Comparison of ENCODE assay signal across 8 cellular contexts in the genomic region with DNA sequence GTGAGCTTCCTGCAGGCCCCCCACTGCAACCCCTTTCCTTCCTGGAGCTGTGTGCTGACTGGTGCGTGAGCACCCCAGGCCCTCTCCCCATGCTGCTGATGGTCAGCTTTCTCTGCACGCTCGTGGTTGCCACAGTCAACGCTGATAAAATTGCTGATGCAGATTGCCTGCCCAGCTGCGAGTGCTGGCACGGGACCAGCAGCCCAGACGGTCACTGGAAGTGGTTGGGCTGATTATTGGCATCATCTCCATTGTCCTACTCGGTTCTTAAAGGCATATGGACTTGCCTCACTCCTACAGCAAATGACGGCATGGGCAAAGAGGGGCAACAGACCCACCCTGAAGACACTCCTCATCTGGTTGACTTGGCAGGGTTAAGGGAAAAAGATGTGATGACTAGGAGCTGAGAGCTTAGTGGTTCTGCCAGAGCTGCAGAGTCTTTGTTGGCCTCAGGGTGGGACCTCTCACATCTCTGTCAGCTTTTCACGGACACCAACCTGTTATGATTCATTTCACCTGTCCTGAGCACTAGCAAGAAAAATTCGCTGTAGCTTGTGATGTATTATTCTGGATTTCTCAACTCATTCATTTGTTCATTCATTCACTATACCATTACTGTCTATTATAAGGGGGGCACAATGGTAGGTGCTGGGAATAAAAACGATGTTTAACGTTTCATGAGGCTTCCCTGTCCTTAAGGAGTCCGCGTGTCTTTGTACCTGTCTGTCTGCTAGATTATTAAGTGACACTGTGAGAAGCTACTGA. TPM values are rescaled to one million over a fixed set of nuclear protein-coding genes. Genes with fewer than 3 reads are reported as not detected.
DNase-seq lines count a peak whose midpoint lies in the region; ATAC-seq, FAIRE-seq and TF ChIP-seq lines count a peak whose summit lies in the region.

No MANE protein-coding gene starts in this region.

- no TSS peak for BruUV-seq in K562 (replicated peaks; lab: Mats Ljungman, UMichigan)

- DNase-seq in DMS 273 treated with DMSO at 0.1 percent for 48 hours (lab: John Stamatoyannopoulos, UW) (peak; percentile 76), NCI-H2029 (lab: John Stamatoyannopoulos, UW) (peak; percentile 61), K562 (ENCODE audit: extremely low read depth in 1 of 4, low spot score in 3 of 4) (no peak), kidney (peak; percentile 93), substantia nigra (lab: John Stamatoyannopoulos, UW) (peak in 46 of 49 donors; percentile 6 to 80 (median 56)), T-cell (no peak)

- no peaks in the 10 kb centered on the region for H3K9me3 Mint-ChIP-seq in T-cell

- H2AFZ ChIP-seq in K562 (ENCODE audit: low read depth, low read length): no peak overlapping the region

- no peak overlapping the region for H3K4me3 ChIP-seq in K562
- H3K4me3 ChIP-seq in kidney (ENCODE audit: low read length in 2 of 2): no peak overlapping the region

- H3K9ac ChIP-seq in K562 (ENCODE audit: insufficient read depth in 1 of 2, low read depth in 2 of 2, low read length in 2 of 2): peak overlapping the region in 1 of 2 experiments; percentile 79; a peak in 1 of 4 replicates
- H3K9ac ChIP-seq in kidney (ENCODE audit: low read length in 2 of 2): peak overlapping the region in 1 of 2 donors; percentile 30

- H3K27ac ChIP-seq in K562 (ENCODE audit: extremely low read depth, low read depth, low read length): peak overlapping the region; percentile 36; the same call in 1 of the 3 replicates
- H3K27ac ChIP-seq in kidney (ENCODE audit: low read depth in 2 of 2, low read length in 2 of 2): peak overlapping the region; percentile 81 to 82
- no peak overlapping the region for H3K27ac ChIP-seq in substantia nigra (ENCODE audit: low read depth, low read length, poor library complexity, severe bottlenecking)

- H3K27me3 ChIP-seq in K562 (ENCODE audit: control insufficient read depth in 2 of 2, insufficient read depth in 2 of 2, low read length in 2 of 2): no peaks in the 10 kb centered on the region

- POLR2A ChIA-PET in K562 (lab: Yijun Ruan, JAX) (interaction anchor here (0.7 to 1.2 kb wide), 5 partner anchors 10 to 145 kb away, joined by 3 to 4 read pairs (median 3); no protein-coding TSS in a partner anchor), T-cell (lab: Charles Lee) (no interaction called here)

- WGBS in K562 (ENCODE audit: insufficient coverage, low coverage, missing lambda C conversion rate): 24% methylated on average over 15 of the region's 15 CpGs

- H3K9me3 ChIP-seq in K562 (replicated peaks; ENCODE audit: control insufficient read depth, insufficient read depth, low read depth, low read length): no peaks in the 10 kb centered on the region
- no peaks in the 10 kb centered on the region for H3K9me3 ChIP-seq in kidney (ENCODE audit: control insufficient read depth in 1 of 2, low read length in 2 of 2)

- no peak overlapping the region for H3K27ac Mint-ChIP-seq in T-cell

- in situ Hi-C loops in K562 (cut with MboI): no loop called here

- no peak for TF ChIP-seq POLR2A in K562 (conservative IDR thresholded peaks at IDR 0.05)

- H3K36me3 ChIP-seq in K562 (ENCODE audit: control insufficient read depth, insufficient read depth, low read length): peaks cover 35% of the 10 kb centered on the region
- H3K36me3 ChIP-seq in kidney (ENCODE audit: control insufficient read depth in 1 of 2, insufficient read depth in 2 of 2, low read length in 2 of 2): peaks cover 30 to 83% of the 10 kb centered on the region in 2 donors

- H3K4me1 Mint-ChIP-seq in T-cell: peaks cover 21 to 34% (median 27%) of the 10 kb centered on the region in 3 donors

- TF ChIP-seq CTCF in K562 (IDR thresholded peaks at IDR 0.05 in 2 of 3, conservative IDR thresholded peaks at IDR 0.05 in 1 of 3; ENCODE audit: insufficient read depth in 2 of 3, low read depth in 1 of 3, low read length in 3 of 3) (no peak), kidney (IDR thresholded peaks at IDR 0.05; ENCODE audit: borderline replicate concordance, extremely low read depth, insufficient read depth) (no peak)

- ATAC-seq in K562: no peak; the same call in 2 of the 3 replicates
- no peak for ATAC-seq in GM21367 (IDR thresholded peaks at IDR 0.05; ENCODE audit: unreplicated experiment)
- no peak for ATAC-seq in HG03565 (IDR thresholded peaks at IDR 0.05; ENCODE audit: unreplicated experiment)
- ATAC-seq in T-cell (replicated peaks in 1 of 4): no peak

- H3K4me3 Mint-ChIP-seq in T-cell: no peak overlapping the region

- peaks cover 7% of the 10 kb centered on the region; the same call in 1 of the 2 replicates for H4K20me1 ChIP-seq in K562 (replicated peaks; ENCODE audit: control insufficient read depth, insufficient read depth, low read length)

- H3K27me3 Mint-ChIP-seq in T-cell: no peaks in the 10 kb centered on the region

- H3K4me2 ChIP-seq in K562 (ENCODE audit: insufficient read depth, low read length): peak overlapping the region; percentile 34

- intact Hi-C loops in K562 (cut with micrococcal nuclease): no loop called here
- intact Hi-C loops in kidney (cut with DNase I): no loop called here

- H3K9me1 ChIP-seq in K562 (ENCODE audit: control insufficient read depth, insufficient read depth, low read length): peaks cover 6% of the 10 kb centered on the region

- peaks cover 20% of the 10 kb centered on the region for H3K79me2 ChIP-seq in K562 (ENCODE audit: control insufficient read depth, insufficient read depth, low read length)

- FAIRE-seq in K562 (lab: Jason Lieb, UNC): no peak
- no peak for FAIRE-seq in kidney (lab: Jason Lieb, UNC)

- TF ChIP-seq EP300 in K562 (IDR thresholded peaks at IDR 0.05; ENCODE audit: low read length): no peak

- no peaks in the 10 kb centered on the region for H3K36me3 Mint-ChIP-seq in T-cell

- H3K4me1 ChIP-seq in K562 (replicated peaks in 1 of 2; ENCODE audit: control insufficient read depth in 2 of 2, insufficient read depth in 2 of 2, low read length in 2 of 2) (peaks cover 24 to 38% of the 10 kb centered on the region in 2 experiments), kidney (ENCODE audit: control insufficient read depth in 1 of 2, insufficient read depth in 1 of 2, low read depth in 1 of 2, low read length in 2 of 2) (peaks cover 36 to 45% of the 10 kb centered on the region in 2 donors)

- TF ChIP-seq RAD21 in K562 (CRISPR knock-in tag; conservative IDR thresholded peaks at IDR 0.05 in 1 of 2, IDR thresholded peaks at IDR 0.05 in 1 of 2): no peak

- CTCF ChIA-PET in K562 (lab: Yijun Ruan, JAX; ENCODE audit: low intra/inter-chr PET ratio) (no interaction called here), T-cell (lab: Charles Lee) (interaction anchor here in 1 of 2 donors (1.4 kb wide), 1 partner anchor 36 kb away, joined by 4 read pairs; no protein-coding TSS in a partner anchor)

TF ChIP-seq in K562, 482 proteins besides CTCF, POLR2A, EP300 and RAD21 (continues in another document):
- TF ChIP-seq ZNF584 (CRISPR knock-in tag; IDR thresholded peaks at IDR 0.05; ENCODE audit: low read depth): no peak
- no peak for TF ChIP-seq NR1H2 (CRISPR knock-in tag; IDR thresholded peaks at IDR 0.05)
- TF ChIP-seq ZNF717 (CRISPR knock-in tag; IDR thresholded peaks at IDR 0.05): no peak
- TF ChIP-seq IRF1 (CRISPR knock-in tag; IDR thresholded peaks at IDR 0.05; ENCODE audit: borderline replicate concordance): no peak
- no peak for TF ChIP-seq ZNF311 (CRISPR knock-in tag; IDR thresholded peaks at IDR 0.05)
- TF ChIP-seq KLF16 (IDR thresholded peaks at IDR 0.05): no peak
- TF ChIP-seq MNT (conservative IDR thresholded peaks at IDR 0.05): 0 out of 4 replicates have a peak, but pooled peaks of 1 of the 2 experiments have one; percentile 14
- no peak for TF ChIP-seq ZNF175 (CRISPR knock-in tag; IDR thresholded peaks at IDR 0.05; ENCODE audit: low read depth)
- no peak for TF ChIP-seq PCBP2 (IDR thresholded peaks at IDR 0.05; ENCODE audit: low read depth, low read length, poor library complexity, severe bottlenecking)

RNA-seq across cellular contexts. Expression of gene PAX8, which starts 38.4 kb away (rescaled TPM):
- 0.79 and 1.4 TPM in 2 replicates for total RNA-seq in K562 (2011; cell fraction: chromatin; rRNA removed; ENCODE audit: low replicate concordance)
- 0.66 and 0.83 TPM in 2 replicates for total RNA-seq in K562 (2011; cell fraction: nucleolus; rRNA removed)
- total RNA-seq in K562 (2011; cell fraction: nucleoplasm; rRNA removed): 0.51 and 2.8 TPM in 2 replicates
- total RNA-seq in K562 (2014; rRNA removed) (1.1 and 1.7 TPM in 2 replicates), K562 (2014; rRNA removed; fragmentation: Illumina TruSeq; extraction: Trizol) (0.38 and 0.40 TPM in 2 replicates), K562 (2015; rRNA removed; fragmentation: Illumina TruSeq; extraction: Trizol) (0.51 and 0.60 TPM in 2 replicates), K562 (2021) (1.3 and 2.1 TPM in 2 replicates), kidney (607 TPM), T-cell (1 to 10 TPM; 1.0 to 1.8 (median 1.3) TPM)
- polyA plus RNA-seq in K562 (2011; rRNA removed) (0.47 and 0.83 TPM in 2 replicates), K562 (2014; fragmentation: Illumina TruSeq; extraction: Trizol) (1.1 and 1.6 TPM in 2 replicates), K562 (2014; fragmentation: Nextera tagmentation; extraction: Ambion mirVana) (under 1 TPM; 0.13 to 0.34 TPM), K562 (2014; rRNA removed) (0.78 and 1.3 TPM in 2 replicates), kidney (ENCODE audit: insufficient read depth, low read depth, low replicate concordance) (199 TPM)
- polyA plus RNA-seq in K562 (2011; cell fraction: cytosol; rRNA removed): 1.0 TPM in 2 replicates
- 0.58 and 1.2 TPM in 2 replicates for polyA plus RNA-seq in K562 (2011; cell fraction: nucleus; rRNA removed)
- polyA plus RNA-seq in K562 (2012): 10.1 and 10.3 TPM in 2 replicates
- polyA minus RNA-seq in K562 (2011; rRNA and poly(A)+ RNA removed): 0.46 and 0.81 TPM in 2 replicates
- polyA minus RNA-seq in K562 (2011; cell fraction: cytosol; rRNA and poly(A)+ RNA removed): 0.95 and 1.2 TPM in 2 replicates
- polyA minus RNA-seq in K562 (2011; cell fraction: nucleus; rRNA and poly(A)+ RNA removed): 0.67 and 0.89 TPM in 2 replicates

Comparison
In these comparisons a context has a peak if more than half of its experiments do, and no peak if none do; other contexts are left out.
1. DNase-seq: peak in DMS 273 treated with DMSO at 0.1 percent for 48 hours (single experiment), NCI-H2029 (single experiment), kidney (single experiment) and substantia nigra (46 of 49); none in K562 (0 of 4) and T-cell (0 of 34).
2. RNA of gene PAX8, which starts 38.4 kb away (total RNA-seq): 607 TPM in kidney (single experiment); 1.0 to 1.8 TPM in T-cell and 0.38 to 2.8 TPM in K562; every median in the first group is over 100 times any median in the second.